ENCODE assay signal across 15 cellular contexts in genomic region chr2:182883451-182883850, GRCh38. TPM values are rescaled to one million over a fixed set of nuclear protein-coding genes. Genes with fewer than 3 reads are reported as not detected.
"Had no signal": no experiment of that assay in that cellular context is flagged by ENCODE, and none has a peak within 500 bp of the region (broad histone marks: within the 10 kb centered on the region; RNA-seq: fewer than 3 reads in every experiment).

No MANE protein-coding gene starts in this region.

- DNase-seq: activated CD4-positive, alpha-beta memory T cell treated with anti-CD3 and anti-CD28 coated beads for 36 hours; activated CD4-positive, alpha-beta T cell treated with anti-CD3 and anti-CD28 coated beads for 36 hours; activated naive CD4-positive, alpha-beta T cell treated with anti-CD3 and anti-CD28 coated beads, Interleukin-2, amount 10 ng/mL, durations not matched to agents 7 days and 5 days; activated T-cell treated with anti-CD3 and anti-CD28 coated beads, Interleukin-2, amount 50 U/mL, for 24 hours; effector memory CD4-positive, alpha-beta T cell; left lung; mammary epithelial cell; mucosa of descending colon; naive thymus-derived CD8-positive, alpha-beta T cell; stimulated activated CD4-positive, alpha-beta T cell treated with anti-CD3 and anti-CD28 coated beads, Interleukin-12 subunit alpha, Interleukin-12 subunit beta, amount 100 ng/mL, for 4 hours; T-helper 2 cell had no signal

- H3K27me3 ChIP-seq: left lung, tibial nerve, vagina had no signal

- H3K4me3 ChIP-seq: left lung, mucosa of descending colon, tibial nerve, vagina had no signal

- H3K4me1 ChIP-seq: left lung, parathyroid adenoma, tibial nerve, vagina had no signal

- H3K9me3 ChIP-seq: vagina had no signal

- ATAC-seq: activated CD4-positive, alpha-beta T cell treated with anti-CD3 and anti-CD28 coated beads for 36 hours; left lung; mucosa of descending colon; naive thymus-derived CD8-positive, alpha-beta T cell; stimulated activated memory B cell treated with anti-CD40 and anti-IgM and Interleukin-4, amounts not matched to agents 10 μg/mL and 1 μg/mL and 100 μg/mL, for 72 hours had no signal

- H3K36me3 ChIP-seq: left lung, tibial nerve, vagina had no signal

- H3K27ac ChIP-seq: left lung, parathyroid adenoma, tibial nerve, vagina had no signal

RNA-seq across cellular contexts. Expression of gene FRZB, which starts 17.0 kb away (rescaled TPM):
- total RNA-seq: activated CD4-positive, alpha-beta memory T cell treated with anti-CD3 and anti-CD28 coated beads for 36 hours; activated CD4-positive, alpha-beta T cell treated with anti-CD3 and anti-CD28 coated beads for 36 hours; naive thymus-derived CD8-positive, alpha-beta T cell had no signal
- polyA plus RNA-seq: mammary epithelial cell; naive thymus-derived CD8-positive, alpha-beta T cell had no signal
